17 cellular contexts compared by ENCODE assay signal in the genomic region with DNA sequence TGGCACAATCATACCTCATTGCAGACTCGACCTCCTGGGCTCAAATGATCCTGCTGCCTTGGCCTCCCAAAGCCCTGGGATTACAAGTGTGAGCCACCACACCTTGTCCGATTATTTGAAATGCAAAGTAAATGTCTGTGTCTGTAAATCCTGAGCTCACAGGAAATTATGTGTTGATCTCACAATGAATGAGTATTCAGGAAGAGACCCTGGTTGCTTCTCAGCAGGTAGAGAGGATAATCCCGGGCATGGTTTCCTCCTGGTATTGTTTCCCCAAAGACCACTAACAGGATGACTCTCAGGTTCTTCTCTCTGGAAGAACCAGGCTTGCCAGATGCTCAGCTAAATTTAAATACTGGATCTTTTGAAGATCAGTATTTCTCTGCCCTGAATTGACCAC.
DNase-seq lines count a peak whose midpoint lies in the region; ATAC-seq and TF ChIP-seq lines count a peak whose summit lies in the region.
"Had no signal": no experiment of that assay in that cellular context is flagged by ENCODE, and none has a peak within 500 bp of the region (broad histone marks: within the 10 kb centered on the region; RNA-seq: fewer than 3 reads in every experiment).

No MANE protein-coding gene starts in this region.

- peaks cover 11% of the 10 kb centered on the region for H3K27me3 Mint-ChIP-seq in GM23338 (ENCODE audit: insufficient read depth, low read depth, poor library complexity)
- no peaks in the 10 kb centered on the region for H3K27me3 Mint-ChIP-seq in WTC11 (ENCODE audit: low read depth)

- no peaks in the 10 kb centered on the region; the same call in 1 of the 2 replicates for H4K20me1 ChIP-seq in GM23338 (replicated peaks; ENCODE audit: insufficient read depth)
- H4K20me1 ChIP-seq in osteoblast (ENCODE audit: insufficient read depth, low read length), result no peaks in the 10 kb centered on the region

- intact Hi-C loops in A673 (cut with micrococcal nuclease; ENCODE audit: unreplicated experiment), result no loop called here

- H3K9me3 Mint-ChIP-seq in GM23338 (no peaks in the 10 kb centered on the region), WTC11 (no peaks in the 10 kb centered on the region)
- H3K9me3 Mint-ChIP-seq: CD8-positive, alpha-beta T cell; IgD-negative memory B cell had no signal

- no peaks in the 10 kb centered on the region; the same call in 1 of the 2 replicates for H3K9me2 ChIP-seq in GM23338 (ENCODE audit: insufficient read depth)

- CTCF ChIA-PET in A673 (lab: Charles Lee) (no interaction called here), WTC11 (lab: Charles Lee) (interaction anchor here (2.4 kb wide), 1 partner anchor 207 kb away, joined by 7 read pairs; no protein-coding TSS in a partner anchor)

- H3K27ac Mint-ChIP-seq in GM23338, result peak overlapping the region; percentile 39; the same call in 1 of the 2 replicates
- H3K27ac Mint-ChIP-seq in WTC11, result peak overlapping the region; percentile 67; the same call in 1 of the 2 replicates
- H3K27ac Mint-ChIP-seq: CD8-positive, alpha-beta T cell; IgD-negative memory B cell had no signal

- POLR2A ChIA-PET in A673 (lab: Charles Lee; ENCODE audit: low non-redundant PET) (no interaction called here), WTC11 (lab: Charles Lee) (no interaction called here)

- H3K4me3 ChIP-seq in A673 (ENCODE audit: low read depth, low read length, poor library complexity, severe bottlenecking) (no peak overlapping the region), GM23338 (no peak overlapping the region), osteoblast (ENCODE audit: insufficient read depth, low read length) (no peak overlapping the region)

- peaks cover 17% of the 10 kb centered on the region for H3K4me1 ChIP-seq in A673 (ENCODE audit: insufficient read depth, low read length, poor library complexity, severe bottlenecking)
- H3K4me1 ChIP-seq in GM23338 (ENCODE audit: insufficient read depth), result peaks cover 3% of the 10 kb centered on the region; the same call in 1 of the 2 replicates
- H3K4me1 ChIP-seq in osteoblast (ENCODE audit: insufficient read depth, low read length), result no peaks in the 10 kb centered on the region

- BruUV-seq in A673 (replicated peaks; lab: Mats Ljungman, UMichigan), result no TSS peak

- H3K4me2 ChIP-seq in GM23338, result no peak overlapping the region
- no peak overlapping the region for H3K4me2 ChIP-seq in osteoblast (ENCODE audit: insufficient read depth, low read length)

- H3K27ac ChIP-seq in A673 (ENCODE audit: low read depth, low read length, poor library complexity, severe bottlenecking) (no peak overlapping the region), GM23338 (ENCODE audit: low read depth) (no peak overlapping the region), osteoblast (ENCODE audit: low read depth, low read length) (no peak overlapping the region)

- H3K79me2 ChIP-seq in GM23338 (replicated peaks; ENCODE audit: insufficient read depth), result no peaks in the 10 kb centered on the region
- no peaks in the 10 kb centered on the region for H3K79me2 ChIP-seq in osteoblast (ENCODE audit: insufficient read depth, low read length)

- ATAC-seq in GM23338, result no peak
- ATAC-seq in WTC11, result peak; percentile 64
- ATAC-seq in GM19455 (IDR thresholded peaks at IDR 0.05; ENCODE audit: unreplicated experiment), result no peak
- ATAC-seq: CD8-positive, alpha-beta T cell; HCT116 had no signal

- no peak overlapping the region for H2AFZ ChIP-seq in GM23338
- H2AFZ ChIP-seq in osteoblast (ENCODE audit: low read length), result no peak overlapping the region

- no peak overlapping the region for H3K4me3 Mint-ChIP-seq in GM23338
- H3K4me3 Mint-ChIP-seq in WTC11, result no peak overlapping the region
- H3K4me3 Mint-ChIP-seq: CD14-positive monocyte; CD8-positive, alpha-beta T cell; IgD-negative memory B cell had no signal

- H3K9me3 ChIP-seq in A673 (ENCODE audit: low read depth, low read length, poor library complexity, severe bottlenecking), result no peaks in the 10 kb centered on the region
- H3K9me3 ChIP-seq in osteoblast (ENCODE audit: low read depth, low read length), result no peaks in the 10 kb centered on the region

- H3K36me3 Mint-ChIP-seq in GM23338 (ENCODE audit: low read depth) (no peaks in the 10 kb centered on the region), WTC11 (no peaks in the 10 kb centered on the region)
- H3K36me3 Mint-ChIP-seq: CD14-positive monocyte; CD8-positive, alpha-beta T cell had no signal

- no peak for TF ChIP-seq CTCF in A673 (conservative IDR thresholded peaks at IDR 0.05; ENCODE audit: low read depth, low read length)
- no peak for TF ChIP-seq CTCF in GM23338 (conservative IDR thresholded peaks at IDR 0.05; ENCODE audit: low read depth in 2 of 2)
- no peak for TF ChIP-seq CTCF in WTC11 (IDR thresholded peaks at IDR 0.05)
- TF ChIP-seq CTCF in osteoblast (IDR thresholded peaks at IDR 0.05; ENCODE audit: extremely low read depth, low read depth, low read length), result no peak

- H3K4me1 Mint-ChIP-seq in GM23338 (peaks cover 23% of the 10 kb centered on the region), WTC11 (peaks cover 32% of the 10 kb centered on the region)

- no peaks in the 10 kb centered on the region for H3F3A ChIP-seq in GM23338 (replicated peaks; ENCODE audit: low read depth)

- H3K36me3 ChIP-seq in A673 (ENCODE audit: insufficient read depth, low read length, poor library complexity, severe bottlenecking) (no peaks in the 10 kb centered on the region), GM23338 (ENCODE audit: insufficient read depth) (no peaks in the 10 kb centered on the region), osteoblast (ENCODE audit: insufficient read depth, low read length) (no peaks in the 10 kb centered on the region)

- H3K27me3 ChIP-seq in A673 (replicated peaks; ENCODE audit: insufficient read depth, low read depth, low read length, poor library complexity) (no peaks in the 10 kb centered on the region), GM23338 (ENCODE audit: insufficient read depth) (no peaks in the 10 kb centered on the region), osteoblast (ENCODE audit: insufficient read depth, low read length) (no peaks in the 10 kb centered on the region)

- DNase-seq in A673 (ENCODE audit: low spot score), result peak; percentile 88
- DNase-seq in GM23338 (ENCODE audit: low spot score), result no peak
- no peak for DNase-seq in WTC11 (ENCODE audit: low spot score)
- DNase-seq in osteoblast (ENCODE audit: insufficient read length, low spot score, missing footprints), result peak; percentile 15
- DNase-seq in NCI-H2107 (lab: John Stamatoyannopoulos, UW), result no peak
- DNase-seq in DMS153 treated with DMSO at 0.1 percent for 48 hours (lab: John Stamatoyannopoulos, UW; ENCODE audit: unreplicated experiment), result no peak
- DNase-seq: 8988T; ACHN; CD8-positive, alpha-beta T cell; COR-L47; DMS53; GF-D8; KG1 had no signal

TF ChIP-seq in GM23338, 12 proteins besides CTCF, POLR2A, EP300 and RAD21 (continues in another document):
- TF ChIP-seq NANOG (IDR thresholded peaks at IDR 0.05; ENCODE audit: borderline replicate concordance), result no peak
- no peak for TF ChIP-seq EZH2phosphoT487 (IDR thresholded peaks at IDR 0.05; ENCODE audit: unreplicated experiment)
- no peak for TF ChIP-seq ZNF114 (CRISPR knock-in tag; IDR thresholded peaks at IDR 0.05)
- no peak for TF ChIP-seq EZH2 (IDR thresholded peaks at IDR 0.05; ENCODE audit: low read depth, unreplicated experiment)
- no peak for TF ChIP-seq ZNF331 (CRISPR knock-in tag; IDR thresholded peaks at IDR 0.05; ENCODE audit: low read depth)

TF ChIP-seq in WTC11, 78 proteins besides CTCF, POLR2A, EP300 and RAD21 (continues in another document):
- TF ChIP-seq TCF7 (CRISPR knock-in tag; IDR thresholded peaks at IDR 0.05; ENCODE audit: low read depth), result no peak
- TF ChIP-seq ESRRA (CRISPR knock-in tag; IDR thresholded peaks at IDR 0.05; ENCODE audit: borderline replicate concordance), result no peak
- TF ChIP-seq NR3C1 (CRISPR knock-in tag; conservative IDR thresholded peaks at IDR 0.05; ENCODE audit: low read depth), result no peak
- TF ChIP-seq NFYB (CRISPR knock-in tag; conservative IDR thresholded peaks at IDR 0.05; ENCODE audit: low read depth), result no peak
- TF ChIP-seq ZNF121 (CRISPR knock-in tag; IDR thresholded peaks at IDR 0.05), result no peak
- no peak for TF ChIP-seq ELF4 (CRISPR knock-in tag; IDR thresholded peaks at IDR 0.05; ENCODE audit: low read depth)
- no peak for TF ChIP-seq E2F4 (CRISPR knock-in tag; IDR thresholded peaks at IDR 0.05; ENCODE audit: borderline replicate concordance, low read depth)
- no peak for TF ChIP-seq JUN (CRISPR knock-in tag; IDR thresholded peaks at IDR 0.05)

Comparison
In these comparisons a context has a peak if more than half of its experiments do, and no peak if none do; other contexts are left out.
1. DNase-seq: peak in A673 (single experiment) and osteoblast (single experiment); none in GM23338 (single experiment), WTC11 (single experiment), NCI-H2107 (single experiment) and DMS153 treated with DMSO at 0.1 percent for 48 hours (single experiment).